Comparison of ENCODE assay signal across 8 cellular contexts in the genomic region with DNA sequence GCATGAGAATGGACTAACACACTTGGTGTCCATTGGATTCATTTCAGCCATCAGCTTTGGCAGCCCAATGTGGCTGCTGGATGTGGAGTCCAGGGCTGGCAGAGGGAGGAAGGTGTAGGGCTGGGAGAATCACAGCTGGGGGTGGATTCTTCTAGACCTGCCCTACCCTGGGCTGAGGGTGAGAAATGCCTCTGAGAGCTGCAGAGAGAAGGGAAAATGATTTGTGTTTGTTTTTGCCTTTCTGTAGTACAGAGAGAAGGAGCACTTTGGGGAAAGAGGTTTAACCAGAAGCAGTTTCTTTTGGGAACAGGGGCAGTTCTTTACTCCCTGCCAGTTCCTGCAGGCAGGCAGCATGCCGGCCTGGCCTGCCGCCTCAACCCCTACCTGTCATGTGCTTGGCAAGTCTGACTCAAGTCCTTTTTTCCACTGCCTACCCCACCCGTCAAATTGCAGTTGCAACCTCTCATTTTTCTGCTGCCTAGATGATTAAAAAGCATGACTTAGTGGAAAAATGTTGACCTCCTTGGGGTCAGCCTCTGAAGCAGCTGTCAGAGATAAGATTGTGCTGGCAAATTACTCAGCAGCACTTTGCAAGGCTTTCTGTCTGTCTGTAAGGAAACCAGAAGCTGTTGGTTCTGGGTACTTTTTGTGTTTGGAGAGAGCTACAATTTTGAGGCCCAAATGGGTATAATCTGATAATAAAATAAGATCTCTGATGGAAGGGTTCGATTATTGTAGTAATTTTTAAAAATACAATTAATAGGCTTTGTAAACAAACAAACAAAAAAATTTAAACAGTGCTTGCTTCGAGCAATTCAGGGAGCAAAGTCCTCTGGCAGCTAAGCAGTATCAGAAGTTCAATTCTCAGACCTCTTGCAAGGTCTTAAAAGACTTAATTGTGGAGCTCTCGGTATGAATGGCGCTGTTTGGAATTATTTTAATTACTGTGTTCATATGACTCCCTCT. TPM values are rescaled to one million over a fixed set of nuclear protein-coding genes. Genes with fewer than 3 reads are reported as not detected.
DNase-seq lines count a peak whose midpoint lies in the region; ATAC-seq and TF ChIP-seq lines count a peak whose summit lies in the region.

No MANE protein-coding gene starts in this region.

- peak overlapping the region; percentile 37 to 88 (median 82) for H3K27ac ChIP-seq in body of pancreas

- peak; percentile 81 for ATAC-seq in body of pancreas
- peak; percentile 69 for ATAC-seq in left lobe of liver
- ATAC-seq in GM19463 (IDR thresholded peaks at IDR 0.05; ENCODE audit: unreplicated experiment), result no peak

- no peaks in the 10 kb centered on the region for H3K36me3 ChIP-seq in body of pancreas (replicated peaks in 1 of 2; ENCODE audit: insufficient read depth in 1 of 2, low read depth in 2 of 2)
- H3K36me3 ChIP-seq in HAP-1 (replicated peaks), result peaks cover 35% of the 10 kb centered on the region

- intact Hi-C loops in body of pancreas (cut with DNase I), result no loop called here

- 11% methylated on average over 7 of the region's 7 CpGs for WGBS in body of pancreas, 2 donors

- H3K4me1 ChIP-seq in body of pancreas (peaks cover 62% of the 10 kb centered on the region), HAP-1 (peaks cover 32% of the 10 kb centered on the region)

- in situ Hi-C loops in G401 (cut with HindIII; ENCODE audit: low sequenced_read_pairs) (no loop called here), HAP-1 (cut with MboI; ENCODE audit: low sequenced_read_pairs) (no loop called here)

- DNase-seq in G401 (ENCODE audit: low spot score), result peak; percentile 57
- DNase-seq in T follicular helper cell (ENCODE audit: low read depth), result peak; percentile 40
- peak; percentile 62 to 87 (median 76) for DNase-seq in body of pancreas
- DNase-seq in left lobe of liver (ENCODE audit: low spot score), result no peak
- DNase-seq in stimulated activated CD4-positive, alpha-beta T cell treated with anti-CD3 and anti-CD28 coated beads, Interleukin-4, amount 100 ng/mL, for 48 hours (ENCODE audit: low read depth in 2 of 2), result peak; percentile 42 to 64
- no peak for DNase-seq in HAP-1 (ENCODE audit: low spot score in 2 of 2)
- no peak for DNase-seq in HPDE6-E6E7 (ENCODE audit: extremely low spot score)

- H3K27me3 ChIP-seq in body of pancreas, result no peaks in the 10 kb centered on the region
- no peaks in the 10 kb centered on the region for H3K27me3 ChIP-seq in HAP-1 (ENCODE audit: low read depth)

- H3K9me3 ChIP-seq in body of pancreas, result no peaks in the 10 kb centered on the region
- no peaks in the 10 kb centered on the region for H3K9me3 ChIP-seq in HAP-1

- peak in 1 of 3 donors; percentile 19 for TF ChIP-seq POLR2A in body of pancreas (IDR thresholded peaks at IDR 0.05)

- no peak overlapping the region for H3K4me3 ChIP-seq in body of pancreas
- no peak overlapping the region for H3K4me3 ChIP-seq in HAP-1

- no peak for TF ChIP-seq CTCF in body of pancreas (IDR thresholded peaks at IDR 0.05)

RNA-seq across cellular contexts. Expression of a gene that starts 21.7 kb away (rescaled TPM):
- not detected in 2 replicates for total RNA-seq in G401 (2014; rRNA removed; shearing (Covaris generic))
- total RNA-seq in body of pancreas (10 to 100 TPM; 10.9 to 23.1 TPM), left lobe of liver (7.6 TPM)

Comparison
In these comparisons a context has a peak if more than half of its experiments do, and no peak if none do; other contexts are left out.
1. DNase-seq: peak in G401 (single experiment), T follicular helper cell (single experiment), body of pancreas (4 of 4) and stimulated activated CD4-positive, alpha-beta T cell treated with anti-CD3 and anti-CD28 coated beads, Interleukin-4, amount 100 ng/mL, for 48 hours (2 of 2); none in left lobe of liver (single experiment), HAP-1 (0 of 2) and HPDE6-E6E7 (single experiment).